18 cellular contexts compared by ENCODE assay signal in genomic region chr7:96026606-96027005, GRCh38.
DNase-seq lines count a peak whose midpoint lies in the region; ATAC-seq and TF ChIP-seq lines count a peak whose summit lies in the region.
"Had no signal": no experiment of that assay in that cellular context is flagged by ENCODE, and none has a peak within 500 bp of the region (broad histone marks: within the 10 kb centered on the region; RNA-seq: fewer than 3 reads in every experiment).

No MANE protein-coding gene starts in this region.

- CTCF ChIA-PET in PC-3 (lab: Charles Lee) = no interaction called here

- DNase-seq in DMS 273 treated with DMSO at 0.1 percent for 48 hours (lab: John Stamatoyannopoulos, UW) (peak; percentile 74), PC-3 (peak; percentile 26), fibroblast of peridontal ligament (ENCODE audit: extremely low read depth) (peak; percentile 53), stromal cell of bone marrow (ENCODE audit: low read depth) (peak; percentile 28), DMS79 treated with DMSO at 0.1 percent for 48 hours (lab: John Stamatoyannopoulos, UW) (no peak), NCI-H2107 (lab: John Stamatoyannopoulos, UW) (no peak), NCI-H69 (lab: John Stamatoyannopoulos, UW) (no peak), CD14-positive monocyte (ENCODE audit: low spot score) (no peak)
- DNase-seq: ACHN, C1 segment of cervical spinal cord, DMS53, GDM1, NCI-H1105 treated with DMSO at 0.1 percent for 48 hours, NCI-H1930, NCI-H510A, T-cell had no signal

- no peak overlapping the region for H3K4me2 ChIP-seq in PC-3 (ENCODE audit: low read length)
- H3K4me2 ChIP-seq: KMS-11 had no signal

- H3K36me3 Mint-ChIP-seq in CD14-positive monocyte = no peaks in the 10 kb centered on the region
- H3K36me3 Mint-ChIP-seq: T-cell had no signal

- H3F3A ChIP-seq in PC-3 (ENCODE audit: low read length, unreplicated experiment) = no peaks in the 10 kb centered on the region

- BruUV-seq in PC-3 (replicated peaks; lab: Mats Ljungman, UMichigan) = no TSS peak

- no peaks in the 10 kb centered on the region for H3K27me3 ChIP-seq in PC-3 (ENCODE audit: low read length)

- H4K20me1 ChIP-seq in PC-3 (ENCODE audit: low read length) = no peaks in the 10 kb centered on the region

- no peak overlapping the region for H2AFZ ChIP-seq in PC-3 (ENCODE audit: low read length)

- no peaks in the 10 kb centered on the region; the same call in 1 of the 2 replicates for H3K4me1 ChIP-seq in PC-3 (ENCODE audit: insufficient read depth, low read length)

- no peaks in the 10 kb centered on the region for H3K79me2 ChIP-seq in PC-3 (ENCODE audit: low read length)

- no peak overlapping the region for H3K27ac Mint-ChIP-seq in CD14-positive monocyte
- H3K27ac Mint-ChIP-seq: T-cell had no signal

- peaks cover 3 to 5% (median 3%) of the 10 kb centered on the region in 3 donors for H3K27me3 Mint-ChIP-seq in CD14-positive monocyte (ENCODE audit: low read depth in 3 of 3)

- no peaks in the 10 kb centered on the region for H3K36me3 ChIP-seq in PC-3 (ENCODE audit: low read depth, low read length)

- no peaks in the 10 kb centered on the region for H3K4me1 Mint-ChIP-seq in CD14-positive monocyte
- H3K4me1 Mint-ChIP-seq: T-cell had no signal

- no peaks in the 10 kb centered on the region for H3K9me3 Mint-ChIP-seq in CD14-positive monocyte
- H3K9me3 Mint-ChIP-seq: T-cell had no signal

- no peak overlapping the region for H3K9ac ChIP-seq in PC-3 (ENCODE audit: low read length)
- H3K9ac ChIP-seq: KMS-11 had no signal

- no peaks in the 10 kb centered on the region for H3K9me3 ChIP-seq in PC-3 (ENCODE audit: low read length)

- H3K27ac ChIP-seq in PC-3 (ENCODE audit: low read length) = no peak overlapping the region
- H3K27ac ChIP-seq: HL-60, KMS-11 had no signal

- ATAC-seq in PC-3 = no peak
- ATAC-seq: T-cell had no signal

- no peak overlapping the region for H3K4me3 ChIP-seq in PC-3 (ENCODE audit: low read length)

- TF ChIP-seq CTCF in PC-3 (conservative IDR thresholded peaks at IDR 0.05; ENCODE audit: low read depth, low read length) = no peak
- TF ChIP-seq CTCF in CD14-positive monocyte (IDR thresholded peaks at IDR 0.05) = no peak

- H3K9me2 ChIP-seq in PC-3 (replicated peaks; ENCODE audit: low read length) = no peaks in the 10 kb centered on the region

- no peak overlapping the region for H3K4me3 Mint-ChIP-seq in CD14-positive monocyte
- H3K4me3 Mint-ChIP-seq: T-cell had no signal

- POLR2A ChIA-PET in PC-3 (lab: Charles Lee; ENCODE audit: unreplicated experiment) = no interaction called here

- intact Hi-C loops in PC-3 (cut with micrococcal nuclease) = no loop called here
- intact Hi-C loops in CD14-positive monocyte (cut with micrococcal nuclease) = no loop called here

Comparison
In these comparisons a context has a peak if more than half of its experiments do, and no peak if none do; other contexts are left out.
1. DNase-seq: peak in DMS 273 treated with DMSO at 0.1 percent for 48 hours (single experiment), PC-3 (single experiment), fibroblast of peridontal ligament (single experiment) and stromal cell of bone marrow (single experiment); none in DMS79 treated with DMSO at 0.1 percent for 48 hours (single experiment), NCI-H2107 (single experiment), NCI-H69 (single experiment) and CD14-positive monocyte (single experiment).